In genomic region chr2:85264471-85264870, GRCh38 we compare ENCODE assay signal across 15 cellular contexts.
DNase-seq lines count a peak whose midpoint lies in the region; ATAC-seq and TF ChIP-seq lines count a peak whose summit lies in the region.
"Had no signal": no experiment of that assay in that cellular context is flagged by ENCODE, and none has a peak within 500 bp of the region (broad histone marks: within the 10 kb centered on the region; RNA-seq: fewer than 3 reads in every experiment).

No MANE protein-coding gene starts in this region.

- no peak overlapping the region for H3K9ac ChIP-seq in neuronal stem cell (ENCODE audit: low read depth, low read length, poor library complexity)

- peaks cover 36% of the 10 kb centered on the region for H3K4me1 ChIP-seq in Panc1 (ENCODE audit: control insufficient read depth, insufficient read depth, low read length)
- peaks cover 16 to 28% of the 10 kb centered on the region in 2 donors for H3K4me1 ChIP-seq in neuronal stem cell (ENCODE audit: control insufficient read depth in 2 of 2, insufficient read depth in 1 of 2, low read depth in 1 of 2, low read length in 2 of 2)

- no peak overlapping the region for H2BK120ac ChIP-seq in neuronal stem cell (ENCODE audit: low read depth, low read length)

- no peak overlapping the region for H2BK12ac ChIP-seq in neuronal stem cell (ENCODE audit: low read length)

- no peak overlapping the region for H3K4me2 ChIP-seq in neuronal stem cell (ENCODE audit: insufficient read depth, low read length, poor library complexity, severe bottlenecking)

- H4K91ac ChIP-seq in neuronal stem cell (ENCODE audit: low read depth, low read length, poor library complexity) = no peak overlapping the region

- no peak overlapping the region for H2AFZ ChIP-seq in neuronal stem cell (ENCODE audit: low read length)

- H3K4me1 Mint-ChIP-seq in activated CD4-positive, alpha-beta memory T cell treated with anti-CD3 and anti-CD28 coated beads, Interleukin-2, amount 10 ng/mL, durations not matched to agents 7 days and 5 days = peaks cover 3% of the 10 kb centered on the region
- H3K4me1 Mint-ChIP-seq: activated B cell treated with CpG ODN at 0.5 μM for 24 hours had no signal

- peak; percentile 68 for DNase-seq in AG10803 (ENCODE audit: low read depth)
- no peak for DNase-seq in Panc1 (ENCODE audit: low read depth, low spot score)
- DNase-seq in epithelial cell of esophagus (ENCODE audit: low read depth) = peak; percentile 54
- DNase-seq in neuronal stem cell (ENCODE audit: low spot score) = no peak
- no peak for DNase-seq in NCI-H524 (lab: John Stamatoyannopoulos, UW)
- no peak for DNase-seq in stimulated activated CD4-positive, alpha-beta T cell treated with anti-CD3 and anti-CD28 coated beads, Interleukin-1b, Interleukin-23, amount 100 ng/mL, for 48 hours
- no peak for DNase-seq in activated CD4-positive, alpha-beta memory T cell treated with anti-CD3 and anti-CD28 coated beads, Interleukin-2, amount 10 ng/mL, durations not matched to agents 7 days and 5 days
- DNase-seq: activated B cell treated with CpG ODN at 0.5 μM for 24 hours; adrenal gland; effector CD4-positive, alpha-beta T cell; left cardiac atrium; NCI-H2107; occipital lobe had no signal

- intact Hi-C loops in Panc1 (cut with micrococcal nuclease; ENCODE audit: unreplicated experiment) = no loop called here

- CTCF ChIA-PET in Panc1 (lab: Charles Lee) = no interaction called here
- CTCF ChIA-PET in activated CD4-positive, alpha-beta memory T cell treated with anti-CD3 and anti-CD28 coated beads, Interleukin-2, amount 10 ng/mL, durations not matched to agents 7 days and 5 days (lab: Charles Lee) = interaction anchor here (1.8 to 2.7 kb wide), 2 partner anchors 8 to 11 kb away, joined by 7 to 14 read pairs; no protein-coding TSS in a partner anchor

- in situ Hi-C loops in Panc1 (cut with HindIII; ENCODE audit: low pct_unique_long_range_greater_than_20kb, low sequenced_read_pairs) = no loop called here

- TF ChIP-seq CTCF in AG10803 (conservative IDR thresholded peaks at IDR 0.05; ENCODE audit: low read length) (no peak), Panc1 (IDR thresholded peaks at IDR 0.05) (no peak), epithelial cell of esophagus (IDR thresholded peaks at IDR 0.05; ENCODE audit: insufficient read depth, low read depth, low read length, missing control alignments) (no peak)

- H3K27ac ChIP-seq in Panc1 (ENCODE audit: low read length) = peak overlapping the region; percentile 10
- no peak overlapping the region for H3K27ac ChIP-seq in neuronal stem cell (replicated peaks; ENCODE audit: low read length)
- H3K27ac ChIP-seq: adrenal gland had no signal

- H3K4ac ChIP-seq in neuronal stem cell (ENCODE audit: low read length) = no peak overlapping the region

- BruUV-seq in Panc1 (replicated peaks; lab: Mats Ljungman, UMichigan) = no TSS peak

- H3K4me3 ChIP-seq in AG10803 (ENCODE audit: low read length) (no peak overlapping the region), Panc1 (ENCODE audit: low read depth in 2 of 2, low read length in 2 of 2) (no peak overlapping the region), epithelial cell of esophagus (ENCODE audit: low read length) (no peak overlapping the region), neuronal stem cell (ENCODE audit: low read length in 2 of 2) (no peak overlapping the region)
- H3K4me3 ChIP-seq: adrenal gland, gastroesophageal sphincter had no signal

- no peaks in the 10 kb centered on the region for H3K27me3 ChIP-seq in Panc1 (ENCODE audit: control insufficient read depth, insufficient read depth, low read length)
- no peaks in the 10 kb centered on the region for H3K27me3 ChIP-seq in neuronal stem cell (ENCODE audit: control insufficient read depth in 3 of 3, insufficient read depth in 3 of 3, low read depth in 1 of 3, low read length in 3 of 3)
- H3K27me3 ChIP-seq: adrenal gland, gastroesophageal sphincter had no signal

- no peaks in the 10 kb centered on the region for H3K36me3 Mint-ChIP-seq in activated CD4-positive, alpha-beta memory T cell treated with anti-CD3 and anti-CD28 coated beads, Interleukin-2, amount 10 ng/mL, durations not matched to agents 7 days and 5 days (ENCODE audit: low read depth)

- peaks cover 2% of the 10 kb centered on the region for H3K79me1 ChIP-seq in neuronal stem cell (ENCODE audit: low read depth, low read length)

- peaks cover 15% of the 10 kb centered on the region for H3K27me3 Mint-ChIP-seq in activated CD4-positive, alpha-beta memory T cell treated with anti-CD3 and anti-CD28 coated beads, Interleukin-2, amount 10 ng/mL, durations not matched to agents 7 days and 5 days

- H3K23ac ChIP-seq in neuronal stem cell (ENCODE audit: low read depth, low read length, poor library complexity) = no peak overlapping the region

- no peak overlapping the region for H2BK15ac ChIP-seq in neuronal stem cell (ENCODE audit: low read length)

- POLR2A ChIA-PET in Panc1 (lab: Charles Lee) = interaction anchor here (0.5 kb wide), 1 partner anchor 358 kb away, joined by 3 read pairs; no protein-coding TSS in a partner anchor
- POLR2A ChIA-PET in activated CD4-positive, alpha-beta memory T cell treated with anti-CD3 and anti-CD28 coated beads, Interleukin-2, amount 10 ng/mL, durations not matched to agents 7 days and 5 days (lab: Charles Lee) = no interaction called here

- ATAC-seq in Panc1 = no peak
- ATAC-seq in GM19455 (IDR thresholded peaks at IDR 0.05; ENCODE audit: unreplicated experiment) = no peak
- ATAC-seq: gastroesophageal sphincter had no signal

- H3K14ac ChIP-seq in neuronal stem cell (ENCODE audit: low read length) = no peak overlapping the region

- H3K9me3 Mint-ChIP-seq in activated CD4-positive, alpha-beta memory T cell treated with anti-CD3 and anti-CD28 coated beads, Interleukin-2, amount 10 ng/mL, durations not matched to agents 7 days and 5 days = no peaks in the 10 kb centered on the region
- H3K9me3 Mint-ChIP-seq: activated B cell treated with CpG ODN at 0.5 μM for 24 hours had no signal

- H3K36me3 ChIP-seq in Panc1 (ENCODE audit: control insufficient read depth, insufficient read depth, low read length) = no peaks in the 10 kb centered on the region
- peaks cover 0 to 3% of the 10 kb centered on the region in 2 donors for H3K36me3 ChIP-seq in neuronal stem cell (replicated peaks in 1 of 2; ENCODE audit: control insufficient read depth in 2 of 2, insufficient read depth in 2 of 2, low read length in 2 of 2)
- H3K36me3 ChIP-seq: adrenal gland, gastroesophageal sphincter had no signal

- H3K9me3 ChIP-seq in Panc1 (ENCODE audit: control insufficient read depth, insufficient read depth, low read depth, low read length) (no peaks in the 10 kb centered on the region), neuronal stem cell (replicated peaks in 1 of 2; ENCODE audit: control insufficient read depth in 2 of 2, insufficient read depth in 1 of 2, low read depth in 1 of 2, low read length in 2 of 2) (no peaks in the 10 kb centered on the region)
- H3K9me3 ChIP-seq: adrenal gland, gastroesophageal sphincter had no signal

- no peak overlapping the region for H3K4me3 Mint-ChIP-seq in activated CD4-positive, alpha-beta memory T cell treated with anti-CD3 and anti-CD28 coated beads, Interleukin-2, amount 10 ng/mL, durations not matched to agents 7 days and 5 days
- H3K4me3 Mint-ChIP-seq: activated B cell treated with CpG ODN at 0.5 μM for 24 hours had no signal

- no peak overlapping the region for H3K27ac Mint-ChIP-seq in activated CD4-positive, alpha-beta memory T cell treated with anti-CD3 and anti-CD28 coated beads, Interleukin-2, amount 10 ng/mL, durations not matched to agents 7 days and 5 days
- H3K27ac Mint-ChIP-seq: activated B cell treated with CpG ODN at 0.5 μM for 24 hours had no signal

- peak overlapping the region; percentile 9 for H3K18ac ChIP-seq in neuronal stem cell (ENCODE audit: low read length)

- no peak overlapping the region for H4K8ac ChIP-seq in neuronal stem cell (ENCODE audit: low read depth, low read length)

- no peak overlapping the region for H2BK5ac ChIP-seq in neuronal stem cell (ENCODE audit: low read length)

- no peak overlapping the region for H2AK5ac ChIP-seq in neuronal stem cell (ENCODE audit: low read depth, low read length)

- no CpG with 5 or more reads among the region's 3 CpGs for WGBS in neuronal stem cell (ENCODE audit: extremely low coverage in 2 of 2, insufficient read length in 2 of 2, insufficient replicate concordance in 1 of 2), 2 donors

Comparison
In these comparisons a context has a peak if more than half of its experiments do, and no peak if none do; other contexts are left out.
1. DNase-seq: peak in AG10803 (single experiment) and epithelial cell of esophagus (single experiment); none in Panc1 (single experiment), neuronal stem cell (single experiment), NCI-H524 (0 of 2), stimulated activated CD4-positive, alpha-beta T cell treated with anti-CD3 and anti-CD28 coated beads, Interleukin-1b, Interleukin-23, amount 100 ng/mL, for 48 hours (single experiment) and activated CD4-positive, alpha-beta memory T cell treated with anti-CD3 and anti-CD28 coated beads, Interleukin-2, amount 10 ng/mL, durations not matched to agents 7 days and 5 days (single experiment).